ENCODE assay signal across 15 cellular contexts in genomic region chr7:139525239-139525638, GRCh38. TPM values are rescaled to one million over a fixed set of nuclear protein-coding genes. Genes with fewer than 3 reads are reported as not detected.
DNase-seq lines count a peak whose midpoint lies in the region; ATAC-seq, FAIRE-seq and TF ChIP-seq lines count a peak whose summit lies in the region.
"Had no signal": no experiment of that assay in that cellular context is flagged by ENCODE, and none has a peak within 500 bp of the region (broad histone marks: within the 10 kb centered on the region; RNA-seq: fewer than 3 reads in every experiment).

No MANE protein-coding gene starts in this region.

- peak overlapping the region; percentile 35 for H3K4me3 Mint-ChIP-seq in activated naive CD8-positive, alpha-beta T cell
- no peak overlapping the region for H3K4me3 Mint-ChIP-seq in activated naive CD8-positive, alpha-beta T cell treated with anti-CD3 and anti-CD28 coated beads for 36 hours
- H3K4me3 Mint-ChIP-seq in chondrocyte (ENCODE audit: unreplicated experiment) (no peak overlapping the region), nephron progenitor cell (peak overlapping the region; percentile 67), type B pancreatic cell (peak overlapping the region; percentile 39)
- H3K4me3 Mint-ChIP-seq: CD8-positive, alpha-beta memory T cell had no signal

- H3K27ac Mint-ChIP-seq in activated naive CD8-positive, alpha-beta T cell = no peak overlapping the region
- no peak overlapping the region for H3K27ac Mint-ChIP-seq in activated naive CD8-positive, alpha-beta T cell treated with anti-CD3 and anti-CD28 coated beads for 36 hours
- H3K27ac Mint-ChIP-seq in chondrocyte (ENCODE audit: unreplicated experiment) = peak overlapping the region; percentile 57
- no peak overlapping the region for H3K27ac Mint-ChIP-seq in nephron progenitor cell
- no peak overlapping the region for H3K27ac Mint-ChIP-seq in type B pancreatic cell
- H3K27ac Mint-ChIP-seq: CD8-positive, alpha-beta memory T cell had no signal

- no peak for DNase-seq in activated naive CD8-positive, alpha-beta T cell treated with anti-CD3 and anti-CD28 coated beads for 36 hours
- DNase-seq in chondrocyte (ENCODE audit: low spot score) (no peak), nephron progenitor cell (no peak), type B pancreatic cell (ENCODE audit: extremely low spot score, unreplicated experiment) (no peak), urothelium cell line (ENCODE audit: low spot score) (no peak), iPS-NIHi7 (ENCODE audit: extremely low spot score) (no peak)
- DNase-seq: Caco-2; CD8-positive, alpha-beta memory T cell; DND-41; GF-D8 had no signal

- no peak for TF ChIP-seq CTCF in chondrocyte (IDR thresholded peaks at IDR 0.05)
- no peak for TF ChIP-seq CTCF in nephron progenitor cell (IDR thresholded peaks at IDR 0.05)
- TF ChIP-seq CTCF in type B pancreatic cell (conservative IDR thresholded peaks at IDR 0.05) = no peak

- H3K9me3 Mint-ChIP-seq in activated naive CD8-positive, alpha-beta T cell (ENCODE audit: low read depth) = no peaks in the 10 kb centered on the region
- peaks cover 2% of the 10 kb centered on the region for H3K9me3 Mint-ChIP-seq in activated naive CD8-positive, alpha-beta T cell treated with anti-CD3 and anti-CD28 coated beads for 36 hours
- H3K9me3 Mint-ChIP-seq in chondrocyte (ENCODE audit: low read depth) (no peaks in the 10 kb centered on the region), nephron progenitor cell (peaks cover 19% of the 10 kb centered on the region), type B pancreatic cell (peaks cover 6% of the 10 kb centered on the region)

- FAIRE-seq in urothelium cell line (lab: Jason Lieb, UNC) = no peak
- FAIRE-seq: H54 had no signal

- peaks cover 5% of the 10 kb centered on the region for H3K4me1 Mint-ChIP-seq in activated naive CD8-positive, alpha-beta T cell (ENCODE audit: low read depth)
- peaks cover 5% of the 10 kb centered on the region for H3K4me1 Mint-ChIP-seq in activated naive CD8-positive, alpha-beta T cell treated with anti-CD3 and anti-CD28 coated beads for 36 hours
- H3K4me1 Mint-ChIP-seq in chondrocyte (ENCODE audit: low read depth) (peaks cover 8% of the 10 kb centered on the region), nephron progenitor cell (peaks cover 5% of the 10 kb centered on the region), type B pancreatic cell (ENCODE audit: unreplicated experiment) (no peaks in the 10 kb centered on the region)

- H3K27me3 Mint-ChIP-seq in activated naive CD8-positive, alpha-beta T cell = peaks cover 21% of the 10 kb centered on the region
- H3K27me3 Mint-ChIP-seq in activated naive CD8-positive, alpha-beta T cell treated with anti-CD3 and anti-CD28 coated beads for 36 hours = peaks cover 52% of the 10 kb centered on the region
- H3K27me3 Mint-ChIP-seq in chondrocyte (ENCODE audit: low read depth) (peaks cover 30% of the 10 kb centered on the region), nephron progenitor cell (ENCODE audit: low read depth, poor library complexity) (peaks cover 87% of the 10 kb centered on the region), type B pancreatic cell (peaks cover 74% of the 10 kb centered on the region)

- H3K36me3 Mint-ChIP-seq in activated naive CD8-positive, alpha-beta T cell = peaks cover 3% of the 10 kb centered on the region
- H3K36me3 Mint-ChIP-seq in activated naive CD8-positive, alpha-beta T cell treated with anti-CD3 and anti-CD28 coated beads for 36 hours = no peaks in the 10 kb centered on the region
- H3K36me3 Mint-ChIP-seq in chondrocyte (ENCODE audit: low read depth) = peaks cover 5% of the 10 kb centered on the region
- H3K36me3 Mint-ChIP-seq in nephron progenitor cell (ENCODE audit: low read depth) = no peaks in the 10 kb centered on the region
- H3K36me3 Mint-ChIP-seq in type B pancreatic cell = no peaks in the 10 kb centered on the region
- H3K36me3 Mint-ChIP-seq: CD8-positive, alpha-beta memory T cell had no signal

- ATAC-seq in GM18517 (IDR thresholded peaks at IDR 0.05; ENCODE audit: unreplicated experiment) = no peak

RNA-seq across cellular contexts. Expression of gene CLEC2L, which starts 1.8 kb away (rescaled TPM):
- total RNA-seq in activated naive CD8-positive, alpha-beta T cell treated with anti-CD3 and anti-CD28 coated beads for 36 hours = not detected
- not detected in 3 replicates for total RNA-seq in chondrocyte
- 0.21 and 0.34 TPM in 2 replicates for total RNA-seq in type B pancreatic cell (ENCODE audit: low replicate concordance)
- total RNA-seq: A673; Caco-2; CD8-positive, alpha-beta memory T cell; HT-29 had no signal

RNA-seq across cellular contexts. Expression of gene KLRG2, which starts 41.8 kb away (rescaled TPM):
- under 1 TPM; 0.88 to 0.99 TPM for total RNA-seq in activated naive CD8-positive, alpha-beta T cell treated with anti-CD3 and anti-CD28 coated beads for 36 hours
- total RNA-seq in chondrocyte = not detected in 3 replicates
- 4.7 and 14.0 TPM in 2 replicates for total RNA-seq in type B pancreatic cell (ENCODE audit: low replicate concordance)
- total RNA-seq: A673, HT-29 had no signal

Comparison
In these comparisons a context has a peak if more than half of its experiments do, and no peak if none do; other contexts are left out.
1. H3K4me3 Mint-ChIP-seq: peak in activated naive CD8-positive, alpha-beta T cell (single experiment), nephron progenitor cell (single experiment) and type B pancreatic cell (single experiment); none in activated naive CD8-positive, alpha-beta T cell treated with anti-CD3 and anti-CD28 coated beads for 36 hours (single experiment) and chondrocyte (single experiment).